25 cellular contexts compared by ENCODE assay signal in the genomic region with DNA sequence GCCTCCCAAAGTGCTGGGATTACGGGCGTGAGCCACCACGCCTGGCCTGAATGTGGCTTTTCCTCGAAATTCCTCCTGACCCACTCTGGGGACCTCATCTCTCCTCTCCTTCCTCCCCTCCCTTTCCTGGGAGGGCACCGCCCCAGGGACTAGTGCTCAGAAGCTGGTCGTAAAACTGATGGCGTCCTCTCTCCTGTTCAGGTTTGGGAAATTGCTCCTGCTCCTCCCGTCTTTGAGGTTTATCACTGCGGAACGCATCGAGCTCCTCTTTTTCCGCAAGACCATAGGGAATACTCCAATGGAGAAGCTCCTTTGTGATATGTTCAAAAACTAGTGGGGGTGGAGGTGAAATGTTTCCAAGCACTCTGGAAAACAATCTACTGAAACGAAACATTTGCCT. TPM values are rescaled to one million over a fixed set of nuclear protein-coding genes. Genes with fewer than 3 reads are reported as not detected.
"Had no signal": no experiment of that assay in that cellular context is flagged by ENCODE, and none has a peak within 500 bp of the region (broad histone marks: within the 10 kb centered on the region; RNA-seq: fewer than 3 reads in every experiment).

No MANE protein-coding gene starts in this region.

- H3K4me1 ChIP-seq: esophagus squamous epithelium, left lung, lower lobe of right lung had no signal

- H3K27me3 ChIP-seq: dorsolateral prefrontal cortex, esophagus squamous epithelium, gastrocnemius medialis, heart right ventricle, left lung had no signal

- H3K36me3 ChIP-seq: lower lobe of right lung had no signal

- H3K4me3 ChIP-seq: coronary artery, dorsolateral prefrontal cortex, esophagus squamous epithelium, gastrocnemius medialis, heart right ventricle, left lung, lower lobe of right lung, mucosa of descending colon had no signal

- ATAC-seq: gastrocnemius medialis, heart right ventricle, left cardiac atrium, left lung, left ventricle myocardium superior, lower lobe of right lung had no signal

- DNase-seq: dermis blood vessel endothelial cell; dorsolateral prefrontal cortex; effector CD4-positive, alpha-beta T cell; effector memory CD4-positive, alpha-beta T cell; esophagus squamous epithelium; foreskin fibroblast; foreskin melanocyte; gastrocnemius medialis; glutamatergic neuron; head of caudate nucleus; heart right ventricle; hippocampal formation; left cardiac atrium; left lung; left ventricle myocardium superior; lower lobe of right lung; mesenchymal stem cell; mucosa of descending colon; naive B cell had no signal

- H3K27ac ChIP-seq: coronary artery, dorsolateral prefrontal cortex, esophagus squamous epithelium, gastrocnemius medialis, heart right ventricle, left lung, lower lobe of right lung had no signal

RNA-seq across cellular contexts. Expression of gene NR2E3, which starts 7.0 kb away (rescaled TPM):
- total RNA-seq: dermis blood vessel endothelial cell, epithelial cell of proximal tubule, gastrocnemius medialis, kidney epithelial cell, left cardiac atrium, left ventricle myocardium superior, lower leg skin, lower lobe of right lung, mesenteric fat pad, myocyte had no signal
